In genomic region chr10:24444337-24444736, GRCh38 we compare ENCODE assay signal across 1 cellular context.
TF ChIP-seq lines count a peak whose summit lies in the region.

No MANE protein-coding gene starts in this region.

TF ChIP-seq in SK-N-SH, 30 proteins besides CTCF, POLR2A, EP300 and RAD21 (continued from another document):
- TF ChIP-seq USF2 (IDR thresholded peaks at IDR 0.05; ENCODE audit: borderline replicate concordance, low read depth, low read length) (no peak), POLR2AphosphoS5 (IDR thresholded peaks at IDR 0.05; ENCODE audit: low read depth, low read length) (no peak), RXRA (IDR thresholded peaks at IDR 0.05; ENCODE audit: borderline replicate concordance, low read depth) (no peak), ZBTB33 (IDR thresholded peaks at IDR 0.05; ENCODE audit: borderline replicate concordance, low read depth) (no peak), JUND (IDR thresholded peaks at IDR 0.05) (peak; percentile 50; the same call in 1 of the 2 replicates), EZH2phosphoT487 (IDR thresholded peaks at IDR 0.05; ENCODE audit: borderline replicate concordance, low read depth) (no peak), MXI1 (IDR thresholded peaks at IDR 0.05; ENCODE audit: low read depth, low read length) (no peak), FOSL2 (IDR thresholded peaks at IDR 0.05; ENCODE audit: borderline replicate concordance, low read depth) (peak; percentile 69; the same call in 1 of the 2 replicates), TAF1 (IDR thresholded peaks at IDR 0.05; ENCODE audit: borderline replicate concordance, low read depth, low read length) (no peak)
